In genomic region chr22:31350410-31350863, GRCh38 we compare ENCODE assay signal across 1 cellular context.
TF ChIP-seq lines count a peak whose summit lies in the region.

No MANE protein-coding gene starts in this region.

TF ChIP-seq in HepG2, 621 proteins besides CTCF, POLR2A, EP300 and RAD21 (continued from another document and continues in another):
- TF ChIP-seq POGZ (CRISPR knock-in tag; IDR thresholded peaks at IDR 0.05) (no peak), ZNF24 (IDR thresholded peaks at IDR 0.05) (no peak), ZFP36L2 (CRISPR knock-in tag; IDR thresholded peaks at IDR 0.05) (no peak), ZNF703 (CRISPR knock-in tag; IDR thresholded peaks at IDR 0.05; ENCODE audit: borderline replicate concordance) (no peak), ZNF446 (CRISPR knock-in tag; IDR thresholded peaks at IDR 0.05) (no peak), POGK (CRISPR knock-in tag; conservative IDR thresholded peaks at IDR 0.05) (peak; percentile 99), ZBTB42 (CRISPR knock-in tag; IDR thresholded peaks at IDR 0.05) (no peak), DZIP1 (CRISPR knock-in tag; IDR thresholded peaks at IDR 0.05) (no peak), E2F2 (CRISPR knock-in tag; IDR thresholded peaks at IDR 0.05; ENCODE audit: borderline replicate concordance) (no peak), ZNF101 (CRISPR knock-in tag; IDR thresholded peaks at IDR 0.05; ENCODE audit: borderline replicate concordance, low read depth) (no peak), ZNF713 (CRISPR knock-in tag; IDR thresholded peaks at IDR 0.05) (no peak), ZSCAN9 (CRISPR knock-in tag; IDR thresholded peaks at IDR 0.05; ENCODE audit: borderline replicate concordance) (no peak), SOX6 (IDR thresholded peaks at IDR 0.05) (no peak), SOX6 (CRISPR knock-in tag; IDR thresholded peaks at IDR 0.05) (peak; percentile 80), PTBP1 (IDR thresholded peaks at IDR 0.05; ENCODE audit: low read depth, low read length, poor library complexity, severe bottlenecking) (no peak), RXRB (CRISPR knock-in tag; IDR thresholded peaks at IDR 0.05; ENCODE audit: borderline replicate concordance) (peak; percentile 46), THYN1 (CRISPR knock-in tag; IDR thresholded peaks at IDR 0.05; ENCODE audit: borderline replicate concordance, low read depth) (no peak), ZNF816 (CRISPR knock-in tag; IDR thresholded peaks at IDR 0.05; ENCODE audit: borderline replicate concordance) (no peak), POLR2AphosphoS2 (IDR thresholded peaks at IDR 0.05; ENCODE audit: low read depth, low read length) (no peak), SOX13 (IDR thresholded peaks at IDR 0.05) (no peak), SOX13 (CRISPR knock-in tag; conservative IDR thresholded peaks at IDR 0.05 in 1 of 2, IDR thresholded peaks at IDR 0.05 in 1 of 2) (peak in 1 of 2 experiments; percentile 72; a peak in 1 of 4 replicates), SCMH1 (CRISPR knock-in tag; IDR thresholded peaks at IDR 0.05; ENCODE audit: borderline replicate concordance) (no peak), TOPORS (CRISPR knock-in tag; IDR thresholded peaks at IDR 0.05) (no peak), ZNF556 (CRISPR knock-in tag; IDR thresholded peaks at IDR 0.05; ENCODE audit: borderline replicate concordance) (no peak; the same call in 1 of the 2 replicates), MED13 (CRISPR knock-in tag; IDR thresholded peaks at IDR 0.05) (no peak), HMG20B (CRISPR knock-in tag; conservative IDR thresholded peaks at IDR 0.05) (no peak), GABPA (IDR thresholded peaks at IDR 0.05; ENCODE audit: low read depth, low read length) (no peak), GABPA (CRISPR knock-in tag; IDR thresholded peaks at IDR 0.05; ENCODE audit: low read depth) (no peak), ATF4 (CRISPR knock-in tag; IDR thresholded peaks at IDR 0.05) (no peak), ZNF33B (CRISPR knock-in tag; IDR thresholded peaks at IDR 0.05) (no peak), TGIF2 (CRISPR knock-in tag; IDR thresholded peaks at IDR 0.05) (peak; percentile 34; the same call in 1 of the 2 replicates), ZNF784 (CRISPR knock-in tag; IDR thresholded peaks at IDR 0.05; ENCODE audit: borderline replicate concordance) (no peak), IRF2 (CRISPR knock-in tag; IDR thresholded peaks at IDR 0.05) (peak; percentile 50; the same call in 1 of the 2 replicates), SMC3 (IDR thresholded peaks at IDR 0.05; ENCODE audit: low read length) (no peak), ZNF260 (CRISPR knock-in tag; IDR thresholded peaks at IDR 0.05; ENCODE audit: borderline replicate concordance, low read depth) (no peak), RBFOX2 (IDR thresholded peaks at IDR 0.05; ENCODE audit: low read depth, low read length) (no peak), ZNF879 (CRISPR knock-in tag; IDR thresholded peaks at IDR 0.05) (no peak), MTA3 (CRISPR knock-in tag; IDR thresholded peaks at IDR 0.05) (no peak), ZNF777 (CRISPR knock-in tag; IDR thresholded peaks at IDR 0.05) (no peak), FLYWCH1 (CRISPR knock-in tag; IDR thresholded peaks at IDR 0.05) (no peak), PRDM4 (CRISPR knock-in tag; IDR thresholded peaks at IDR 0.05; ENCODE audit: borderline replicate concordance) (no peak), HNF1B (CRISPR knock-in tag; IDR thresholded peaks at IDR 0.05) (peak; percentile 99), ZNF121 (CRISPR knock-in tag; IDR thresholded peaks at IDR 0.05) (no peak), MIXL1 (CRISPR knock-in tag; IDR thresholded peaks at IDR 0.05) (peak; percentile 89), ARID3A (IDR thresholded peaks at IDR 0.05; ENCODE audit: low read depth, low read length) (peak; percentile 49; the same call in 1 of the 2 replicates), CHCHD3 (CRISPR knock-in tag; IDR thresholded peaks at IDR 0.05) (no peak), ZNF510 (CRISPR knock-in tag; IDR thresholded peaks at IDR 0.05; ENCODE audit: low read depth) (no peak), ZSCAN31 (CRISPR knock-in tag; IDR thresholded peaks at IDR 0.05; ENCODE audit: low read depth) (no peak), BORCS8-MEF2B (CRISPR knock-in tag; IDR thresholded peaks at IDR 0.05) (no peak), MNT (IDR thresholded peaks at IDR 0.05) (no peak), RNF2 (conservative IDR thresholded peaks at IDR 0.05; ENCODE audit: low read depth) (no peak), TBX2 (CRISPR knock-in tag; IDR thresholded peaks at IDR 0.05; ENCODE audit: borderline replicate concordance) (peak; percentile 72; the same call in 1 of the 2 replicates), ZNF652 (CRISPR knock-in tag; IDR thresholded peaks at IDR 0.05; ENCODE audit: borderline replicate concordance, low read depth) (no peak), TMF1 (CRISPR knock-in tag; IDR thresholded peaks at IDR 0.05; ENCODE audit: low read depth) (no peak), ZNF546 (CRISPR knock-in tag; conservative IDR thresholded peaks at IDR 0.05) (no peak), ZNF124 (CRISPR knock-in tag; IDR thresholded peaks at IDR 0.05) (no peak), AGO2 (optimal IDR thresholded peaks at IDR 0.05; ENCODE audit: low read depth, low read length) (no peak), NR2F6 (IDR thresholded peaks at IDR 0.05) (no peak), NR2F6 (CRISPR knock-in tag; IDR thresholded peaks at IDR 0.05) (peak; percentile 32; the same call in 1 of the 2 replicates)
